24 cellular contexts compared by ENCODE assay signal in the genomic region with DNA sequence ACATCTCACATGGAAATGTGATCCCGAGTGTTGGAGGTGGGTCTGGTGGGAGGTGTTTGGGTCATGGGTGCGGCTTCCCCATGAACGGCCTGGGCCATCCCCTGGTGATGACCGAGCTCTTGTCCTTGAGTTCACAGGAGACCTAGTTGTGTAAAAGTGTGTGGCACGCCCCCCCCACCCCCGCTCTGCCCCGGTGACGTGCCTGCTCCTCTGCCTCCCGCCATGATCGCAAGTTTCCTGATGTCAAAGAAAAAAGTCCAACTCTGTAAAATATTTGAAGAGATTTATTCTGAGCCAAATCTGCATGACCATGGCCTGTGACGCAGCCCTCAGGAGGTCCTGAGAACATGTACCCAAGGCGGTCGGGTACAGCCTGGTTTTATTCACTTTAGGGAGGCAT.
DNase-seq lines count a peak whose midpoint lies in the region; ATAC-seq and TF ChIP-seq lines count a peak whose summit lies in the region.
"Had no signal": no experiment of that assay in that cellular context is flagged by ENCODE, and none has a peak within 500 bp of the region (broad histone marks: within the 10 kb centered on the region; RNA-seq: fewer than 3 reads in every experiment).

No MANE protein-coding gene starts in this region.

- TF ChIP-seq CTCF in coronary artery (IDR thresholded peaks at IDR 0.05) (no peak), suprapubic skin (IDR thresholded peaks at IDR 0.05) (no peak), MM.1S (IDR thresholded peaks at IDR 0.05; ENCODE audit: low read length) (no peak)

- H3K79me2 ChIP-seq in MM.1S (ENCODE audit: low read length) = no peaks in the 10 kb centered on the region

- H3K27me3 ChIP-seq in suprapubic skin (no peaks in the 10 kb centered on the region), MM.1S (replicated peaks; ENCODE audit: insufficient read depth, low read length) (no peaks in the 10 kb centered on the region; the same call in 1 of the 2 replicates)
- H3K27me3 ChIP-seq: SJCRH30 had no signal

- TF ChIP-seq EP300 in suprapubic skin (IDR thresholded peaks at IDR 0.05) = no peak

- no peak for TF ChIP-seq POLR2A in suprapubic skin (IDR thresholded peaks at IDR 0.05)

- no peaks in the 10 kb centered on the region for H3K36me3 ChIP-seq in suprapubic skin
- H3K36me3 ChIP-seq in MM.1S (replicated peaks; ENCODE audit: insufficient read depth, low read length) = no peaks in the 10 kb centered on the region
- H3K36me3 ChIP-seq: SJCRH30 had no signal

- no peak for ATAC-seq in left lobe of liver
- ATAC-seq in HG02798 (IDR thresholded peaks at IDR 0.05; ENCODE audit: poor library complexity, unreplicated experiment) = no peak
- ATAC-seq: Right ventricle myocardium inferior, SK-N-SH treated with all-trans-retinoic acid at 6 μM for 48 hours had no signal

- no peaks in the 10 kb centered on the region for H3K9me2 ChIP-seq in MM.1S (replicated peaks; ENCODE audit: insufficient read depth, low read length)

- H3K9ac ChIP-seq in MM.1S (ENCODE audit: low read length) = no peak overlapping the region

- H4K20me1 ChIP-seq in MM.1S (ENCODE audit: insufficient read depth, low read length) = no peaks in the 10 kb centered on the region

- no peaks in the 10 kb centered on the region for H3F3A ChIP-seq in MM.1S (ENCODE audit: insufficient read depth, low read length)

- H3K9me3 ChIP-seq in suprapubic skin (no peaks in the 10 kb centered on the region), MM.1S (replicated peaks; ENCODE audit: insufficient read depth, low read length) (no peaks in the 10 kb centered on the region)
- H3K9me3 ChIP-seq: SJCRH30 had no signal

- no peak overlapping the region for H3K4me3 ChIP-seq in coronary artery
- no peak overlapping the region for H3K4me3 ChIP-seq in suprapubic skin
- H3K4me3 ChIP-seq in MM.1S (ENCODE audit: low read length) = no peak overlapping the region
- H3K4me3 ChIP-seq: PC-9, SJCRH30 had no signal

- no peak overlapping the region for H3K27ac ChIP-seq in coronary artery
- no peak overlapping the region for H3K27ac ChIP-seq in suprapubic skin
- H3K27ac ChIP-seq in MM.1S (ENCODE audit: low read length) = no peak overlapping the region
- H3K27ac ChIP-seq: PC-9, SJCRH30 had no signal

- H2AFZ ChIP-seq in MM.1S (ENCODE audit: low read length) = no peak overlapping the region
- H2AFZ ChIP-seq: PC-9 had no signal

- DNase-seq in activated CD8-positive, alpha-beta memory T cell treated with anti-CD3 and anti-CD28 coated beads, Interleukin-2, amount 50 U/mL, for 48 hours = peak; percentile 17
- DNase-seq in activated CD8-positive, alpha-beta memory T cell treated with anti-CD3 and anti-CD28 coated beads, Interleukin-2, amount 50 U/mL, for 4 hours = no peak
- peak; percentile 49 for DNase-seq in coronary artery (ENCODE audit: low spot score)
- DNase-seq in left lobe of liver (ENCODE audit: low spot score) = peak; percentile 33
- DNase-seq in suprapubic skin (ENCODE audit: low spot score in 2 of 2) = peak; percentile 34 to 37
- DNase-seq in NCI-H82 treated with DMSO at 0.1 percent for 48 hours (lab: John Stamatoyannopoulos, UW; ENCODE audit: unreplicated experiment) = no peak
- DNase-seq in MM.1S = no peak
- DNase-seq: 8988T; CD4-positive, CD25-positive, alpha-beta regulatory T cell; DMS153; DND-41; H7; Karpas-422; MV-4-11; NCI-H1105 treated with DMSO at 0.1 percent for 48 hours; NCI-H2029; NCI-H446 treated with DMSO at 0.1 percent for 48 hours; NCI-H526; NCI-H82; PC-9; SJCRH30 had no signal

- no peak overlapping the region for H3K4me2 ChIP-seq in MM.1S (ENCODE audit: low read depth, low read length)
- H3K4me2 ChIP-seq: PC-9 had no signal

- H3K4me1 ChIP-seq in suprapubic skin = no peaks in the 10 kb centered on the region
- H3K4me1 ChIP-seq in MM.1S (ENCODE audit: low read length) = no peaks in the 10 kb centered on the region

- 94% methylated on average over 12 of the region's 13 CpGs for WGBS in suprapubic skin

Comparison
In these comparisons a context has a peak if more than half of its experiments do, and no peak if none do; other contexts are left out.
1. DNase-seq: peak in activated CD8-positive, alpha-beta memory T cell treated with anti-CD3 and anti-CD28 coated beads, Interleukin-2, amount 50 U/mL, for 48 hours (single experiment), coronary artery (single experiment), left lobe of liver (single experiment) and suprapubic skin (2 of 2); none in activated CD8-positive, alpha-beta memory T cell treated with anti-CD3 and anti-CD28 coated beads, Interleukin-2, amount 50 U/mL, for 4 hours (single experiment), NCI-H82 treated with DMSO at 0.1 percent for 48 hours (single experiment) and MM.1S (single experiment).